10 cellular contexts compared by ENCODE assay signal in genomic region chr2:120958623-120959366, GRCh38.
A peak's percentile ranks its signal among the peaks of the same experiment; 100 is the strongest.
DNase-seq lines count a peak whose midpoint lies in the region; ATAC-seq, FAIRE-seq and TF ChIP-seq lines count a peak whose summit lies in the region.
"Had no signal": no experiment of that assay in that cellular context is flagged by ENCODE, and none has a peak within 500 bp of the region (broad histone marks: within the 10 kb centered on the region; RNA-seq: fewer than 3 reads in every experiment).

No MANE protein-coding gene starts in this region.

- no peak for TF ChIP-seq EP300 in A549 (IDR thresholded peaks at IDR 0.05)

- peak overlapping the region; percentile 12 to 97; a peak in 5 of 6 replicates for H3K27ac ChIP-seq in A549
- H3K27ac ChIP-seq in prostate gland, result no peak overlapping the region
- H3K27ac ChIP-seq: upper lobe of left lung had no signal

- H3K4me2 ChIP-seq in A549, result no peak overlapping the region

- H3K4me3 ChIP-seq in A549 (no peak overlapping the region), GM12864 (ENCODE audit: low read depth, low read length) (no peak overlapping the region), foreskin fibroblast (ENCODE audit: low read depth in 1 of 2, low read length in 2 of 2) (no peak overlapping the region), prostate gland (no peak overlapping the region)
- H3K4me3 ChIP-seq: upper lobe of left lung had no signal

- peak in 1 of 2 experiments; percentile 36; a peak in 3 of 5 replicates for TF ChIP-seq RAD21 in A549 (conservative IDR thresholded peaks at IDR 0.05 in 1 of 2, IDR thresholded peaks at IDR 0.05 in 1 of 2)

- intact Hi-C loops in prostate gland (cut with DNase I), result loop anchor here (10.0 kb wide), 1 partner anchor 116 kb away; no protein-coding TSS in a partner anchor

- H3K9me3 ChIP-seq in A549 (no peaks in the 10 kb centered on the region), prostate gland (no peaks in the 10 kb centered on the region)
- H3K9me3 ChIP-seq: upper lobe of left lung had no signal

- no peak for DNase-seq in A549 (ENCODE audit: low read depth in 1 of 2, low spot score in 1 of 2)
- DNase-seq in GM12864 (ENCODE audit: low read depth), result no peak
- no peak for DNase-seq in foreskin fibroblast
- DNase-seq in COLO829 (ENCODE audit: low spot score), result no peak
- DNase-seq in prostate gland (ENCODE audit: low spot score), result no peak
- no peak for DNase-seq in effector CD8-positive, alpha-beta T cell (lab: John Stamatoyannopoulos, UW)
- DNase-seq: activated naive CD4-positive, alpha-beta T cell treated with anti-CD3 and anti-CD28 coated beads, Interleukin-2, amount 10 ng/mL, durations not matched to agents 7 days and 5 days; upper lobe of left lung had no signal

- CTCF ChIA-PET in A549 (lab: Yijun Ruan, JAX), result interaction anchor here (0.6 to 1.5 kb wide), 9 partner anchors 10 to 263 kb away, joined by 3 to 4 read pairs (median 3); no protein-coding TSS in a partner anchor

- POLR2A ChIA-PET in A549 (lab: Yijun Ruan, JAX), result no interaction called here

- peak in 1 of 2 experiments; percentile 31; a peak in 2 of 6 replicates for ATAC-seq in A549
- peak; percentile 61 for ATAC-seq in SK-N-SH treated with all-trans-retinoic acid at 6 μM for 48 hours
- ATAC-seq in GM19463 (IDR thresholded peaks at IDR 0.05; ENCODE audit: unreplicated experiment), result no peak

- 88% methylated on average over 16 of the region's 17 CpGs for WGBS in A549 (ENCODE audit: missing lambda C conversion rate)
- WGBS in prostate gland, result 80% methylated on average over 16 of the region's 17 CpGs

- H3K27me3 ChIP-seq in prostate gland (replicated peaks; ENCODE audit: insufficient read depth), result no peaks in the 10 kb centered on the region
- H3K27me3 ChIP-seq: upper lobe of left lung had no signal

- TF ChIP-seq POLR2A in A549 (IDR thresholded peaks at IDR 0.05; ENCODE audit: low read length) (no peak), prostate gland (IDR thresholded peaks at IDR 0.05) (no peak)

- H3K4me1 ChIP-seq in A549, result peaks cover 53% of the 10 kb centered on the region
- no peaks in the 10 kb centered on the region for H3K4me1 ChIP-seq in prostate gland (replicated peaks)
- H3K4me1 ChIP-seq: upper lobe of left lung had no signal

- TF ChIP-seq CTCF in A549 (IDR thresholded peaks at IDR 0.05) (0 out of 3 replicates have a peak, but pooled peaks have one; percentile 6), GM12864 (IDR thresholded peaks at IDR 0.05; ENCODE audit: low read depth, low read length, missing control alignments) (peak; percentile 17), foreskin fibroblast (IDR thresholded peaks at IDR 0.05; ENCODE audit: low read depth, low read length) (peak; percentile 22), prostate gland (IDR thresholded peaks at IDR 0.05) (no peak)

- no peak for FAIRE-seq in A549 (lab: Jason Lieb, UNC)

- H3K36me3 ChIP-seq in prostate gland, result no peaks in the 10 kb centered on the region
- H3K36me3 ChIP-seq: upper lobe of left lung had no signal

TF ChIP-seq in A549, 52 proteins besides CTCF, POLR2A, EP300 and RAD21:
- TF ChIP-seq CHD2 (IDR thresholded peaks at IDR 0.05; ENCODE audit: low read length, partially characterized antibody) (no peak), RNF2 (IDR thresholded peaks at IDR 0.05; ENCODE audit: borderline replicate concordance, low read depth) (no peak), SMC3 (IDR thresholded peaks at IDR 0.05) (0 out of 3 replicates have a peak, but pooled peaks have one; percentile 15), KDM1A (IDR thresholded peaks at IDR 0.05; ENCODE audit: low read depth) (no peak), REST (IDR thresholded peaks at IDR 0.05) (no peak), FOSL2 (IDR thresholded peaks at IDR 0.05) (no peak), FOSL2 (CRISPR knock-in tag; IDR thresholded peaks at IDR 0.05) (no peak), RFX5 (IDR thresholded peaks at IDR 0.05) (no peak), FOSB (CRISPR knock-in tag; IDR thresholded peaks at IDR 0.05) (no peak)

TF ChIP-seq in SK-N-SH treated with all-trans-retinoic acid at 6 μM for 48 hours, 23 proteins besides CTCF, POLR2A, EP300 and RAD21:
- TF ChIP-seq ISL1 (CRISPR knock-in tag; IDR thresholded peaks at IDR 0.05), result no peak
- no peak for TF ChIP-seq TOX (CRISPR knock-in tag; IDR thresholded peaks at IDR 0.05; ENCODE audit: borderline replicate concordance)
- TF ChIP-seq SNAI2 (CRISPR knock-in tag; IDR thresholded peaks at IDR 0.05), result no peak
- TF ChIP-seq ZFP3 (CRISPR knock-in tag; IDR thresholded peaks at IDR 0.05), result no peak
- TF ChIP-seq TCF4 (CRISPR knock-in tag; IDR thresholded peaks at IDR 0.05; ENCODE audit: borderline replicate concordance), result no peak
- no peak for TF ChIP-seq OSR1 (CRISPR knock-in tag; IDR thresholded peaks at IDR 0.05)
TF ChIP-seq in SK-N-SH treated with all-trans-retinoic acid at 6 μM for 48 hours: peak in this region for 0.

Comparison
In these comparisons a context has a peak if more than half of its experiments do, and no peak if none do; other contexts are left out.
1. H3K27ac ChIP-seq: peak in A549 (2 of 2); none in prostate gland (0 of 2).
2. CTCF ChIP-seq: peak in A549 (single experiment), GM12864 (single experiment) and foreskin fibroblast (single experiment); none in prostate gland (0 of 4).